12 cellular contexts compared by ENCODE assay signal in the genomic region with DNA sequence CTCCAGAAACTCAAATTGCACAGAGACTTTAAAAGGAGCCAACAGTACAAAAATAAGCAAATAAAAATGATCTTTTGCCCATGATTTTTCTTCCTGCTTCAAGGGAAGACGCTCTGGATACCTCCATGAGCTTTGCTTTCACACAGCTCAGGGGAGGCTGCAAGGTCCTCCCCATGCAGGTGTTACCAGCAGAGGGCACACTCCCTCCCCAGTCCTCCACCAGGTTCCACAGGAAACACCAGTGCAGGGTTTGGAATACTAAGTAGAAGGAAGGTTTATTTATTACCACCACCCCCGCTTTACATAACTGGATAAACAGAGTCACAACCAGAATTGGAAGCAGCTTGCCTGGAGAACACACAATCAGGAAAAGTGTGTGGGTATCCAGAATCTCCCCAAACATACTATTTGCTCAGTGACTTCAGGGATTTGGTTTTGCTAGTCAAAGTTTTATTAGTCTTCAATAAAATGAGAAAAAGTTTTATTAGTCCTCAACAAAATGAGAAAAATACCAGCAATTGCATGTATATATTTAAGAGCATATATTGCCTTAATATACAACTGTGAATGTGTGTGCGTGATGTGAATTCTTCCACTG. TPM values are rescaled to one million over a fixed set of nuclear protein-coding genes. Genes with fewer than 3 reads are reported as not detected.
DNase-seq lines count a peak whose midpoint lies in the region; ATAC-seq and TF ChIP-seq lines count a peak whose summit lies in the region.
"Had no signal": no experiment of that assay in that cellular context is flagged by ENCODE, and none has a peak within 500 bp of the region (broad histone marks: within the 10 kb centered on the region; RNA-seq: fewer than 3 reads in every experiment).

No MANE protein-coding gene starts in this region.

- H3K4me3 Mint-ChIP-seq in activated CD4-positive, alpha-beta T cell treated with anti-CD3 and anti-CD28 coated beads, Interleukin-2, amount 10 ng/mL, durations not matched to agents 7 days and 5 days: no peak overlapping the region
- H3K4me3 Mint-ChIP-seq in activated T-helper 17 cell treated with anti-CD3 and anti-CD28 coated beads, Interleukin-2, amount 50 U/mL, for 72 hours: no peak overlapping the region
- H3K4me3 Mint-ChIP-seq in activated CD8-positive, alpha-beta memory T cell treated with anti-CD3 and anti-CD28 coated beads, Interleukin-2, amount 10 ng/mL, durations not matched to agents 7 days and 5 days: no peak overlapping the region

- peaks cover 17% of the 10 kb centered on the region for H3K27me3 Mint-ChIP-seq in activated CD4-positive, alpha-beta T cell treated with anti-CD3 and anti-CD28 coated beads, Interleukin-2, amount 10 ng/mL, durations not matched to agents 7 days and 5 days
- H3K27me3 Mint-ChIP-seq in activated T-helper 17 cell treated with anti-CD3 and anti-CD28 coated beads, Interleukin-2, amount 50 U/mL, for 72 hours: peaks cover 17% of the 10 kb centered on the region
- H3K27me3 Mint-ChIP-seq in activated CD8-positive, alpha-beta memory T cell treated with anti-CD3 and anti-CD28 coated beads, Interleukin-2, amount 10 ng/mL, durations not matched to agents 7 days and 5 days: peaks cover 4% of the 10 kb centered on the region

- no peak overlapping the region for H2AFZ ChIP-seq in smooth muscle cell (ENCODE audit: low read depth)

- no peaks in the 10 kb centered on the region for H3K27me3 ChIP-seq in smooth muscle cell (ENCODE audit: low read depth)
- H3K27me3 ChIP-seq: pancreas, SJSA1 had no signal

- H3K9ac ChIP-seq in smooth muscle cell (ENCODE audit: low read depth): no peak overlapping the region

- no peaks in the 10 kb centered on the region for H3K79me2 ChIP-seq in smooth muscle cell (ENCODE audit: low read depth)

- H3K4me2 ChIP-seq in smooth muscle cell: no peak overlapping the region

- POLR2A ChIA-PET in activated CD4-positive, alpha-beta T cell treated with anti-CD3 and anti-CD28 coated beads, Interleukin-2, amount 10 ng/mL, durations not matched to agents 7 days and 5 days (lab: Charles Lee): no interaction called here

- no peaks in the 10 kb centered on the region for H3K9me3 ChIP-seq in smooth muscle cell (replicated peaks; ENCODE audit: low read depth)
- H3K9me3 ChIP-seq: pancreas, SJSA1 had no signal

- no peaks in the 10 kb centered on the region for H3K4me1 Mint-ChIP-seq in activated CD4-positive, alpha-beta T cell treated with anti-CD3 and anti-CD28 coated beads, Interleukin-2, amount 10 ng/mL, durations not matched to agents 7 days and 5 days
- H3K4me1 Mint-ChIP-seq in activated T-helper 17 cell treated with anti-CD3 and anti-CD28 coated beads, Interleukin-2, amount 50 U/mL, for 72 hours: no peaks in the 10 kb centered on the region
- H3K4me1 Mint-ChIP-seq in activated CD8-positive, alpha-beta memory T cell treated with anti-CD3 and anti-CD28 coated beads, Interleukin-2, amount 10 ng/mL, durations not matched to agents 7 days and 5 days: no peaks in the 10 kb centered on the region

- no peaks in the 10 kb centered on the region for H4K20me1 ChIP-seq in smooth muscle cell (ENCODE audit: low read depth)

- H3K27ac Mint-ChIP-seq in activated CD4-positive, alpha-beta T cell treated with anti-CD3 and anti-CD28 coated beads, Interleukin-2, amount 10 ng/mL, durations not matched to agents 7 days and 5 days: no peak overlapping the region
- H3K27ac Mint-ChIP-seq in activated T-helper 17 cell treated with anti-CD3 and anti-CD28 coated beads, Interleukin-2, amount 50 U/mL, for 72 hours: no peak overlapping the region
- no peak overlapping the region for H3K27ac Mint-ChIP-seq in activated CD8-positive, alpha-beta memory T cell treated with anti-CD3 and anti-CD28 coated beads, Interleukin-2, amount 10 ng/mL, durations not matched to agents 7 days and 5 days

- no peaks in the 10 kb centered on the region for H3K36me3 Mint-ChIP-seq in activated CD4-positive, alpha-beta T cell treated with anti-CD3 and anti-CD28 coated beads, Interleukin-2, amount 10 ng/mL, durations not matched to agents 7 days and 5 days (ENCODE audit: low read depth)
- H3K36me3 Mint-ChIP-seq in activated T-helper 17 cell treated with anti-CD3 and anti-CD28 coated beads, Interleukin-2, amount 50 U/mL, for 72 hours (ENCODE audit: low read depth): no peaks in the 10 kb centered on the region
- no peaks in the 10 kb centered on the region for H3K36me3 Mint-ChIP-seq in activated CD8-positive, alpha-beta memory T cell treated with anti-CD3 and anti-CD28 coated beads, Interleukin-2, amount 10 ng/mL, durations not matched to agents 7 days and 5 days

- TF ChIP-seq CTCF in epithelial cell of esophagus (IDR thresholded peaks at IDR 0.05; ENCODE audit: insufficient read depth, low read depth, low read length, missing control alignments) (peak; percentile 58), smooth muscle cell (IDR thresholded peaks at IDR 0.05; ENCODE audit: borderline replicate concordance, insufficient read depth, poor library complexity, severe bottlenecking) (peak; percentile 35)

- no peaks in the 10 kb centered on the region for H3K36me3 ChIP-seq in smooth muscle cell (ENCODE audit: low read depth)
- H3K36me3 ChIP-seq: pancreas, SJSA1 had no signal

- no peak for ATAC-seq in activated T-helper 17 cell treated with anti-CD3 and anti-CD28 coated beads, Interleukin-2, amount 50 U/mL, for 72 hours (replicated peaks)
- ATAC-seq in left lobe of liver: no peak
- no peak for ATAC-seq in activated CD8-positive, alpha-beta memory T cell treated with anti-CD3 and anti-CD28 coated beads, Interleukin-2, amount 10 ng/mL, durations not matched to agents 7 days and 5 days

- H3K4me1 ChIP-seq in smooth muscle cell (ENCODE audit: low read depth): no peaks in the 10 kb centered on the region
- H3K4me1 ChIP-seq: SJSA1 had no signal

- 57% methylated on average over 3 of the region's 3 CpGs for WGBS in smooth muscle cell (ENCODE audit: low lambda C conversion rate)

- H3K27ac ChIP-seq in smooth muscle cell (ENCODE audit: low read depth): no peak overlapping the region
- H3K27ac ChIP-seq: SJSA1 had no signal

- H3F3A ChIP-seq in smooth muscle cell (ENCODE audit: low read depth): no peaks in the 10 kb centered on the region

- H3K4me3 ChIP-seq in epithelial cell of esophagus (ENCODE audit: low read length) (no peak overlapping the region), smooth muscle cell (no peak overlapping the region)
- H3K4me3 ChIP-seq: pancreas, SJSA1 had no signal

- H3K9me3 Mint-ChIP-seq in activated CD4-positive, alpha-beta T cell treated with anti-CD3 and anti-CD28 coated beads, Interleukin-2, amount 10 ng/mL, durations not matched to agents 7 days and 5 days: no peaks in the 10 kb centered on the region
- H3K9me3 Mint-ChIP-seq in activated T-helper 17 cell treated with anti-CD3 and anti-CD28 coated beads, Interleukin-2, amount 50 U/mL, for 72 hours: no peaks in the 10 kb centered on the region
- H3K9me3 Mint-ChIP-seq in activated CD8-positive, alpha-beta memory T cell treated with anti-CD3 and anti-CD28 coated beads, Interleukin-2, amount 10 ng/mL, durations not matched to agents 7 days and 5 days (ENCODE audit: low read depth): no peaks in the 10 kb centered on the region

- DNase-seq in activated CD4-positive, alpha-beta T cell treated with anti-CD3 and anti-CD28 coated beads, Interleukin-2, amount 10 ng/mL, durations not matched to agents 7 days and 5 days: peak; percentile 6
- DNase-seq in activated CD4-positive, alpha-beta T cell treated with anti-CD3 and anti-CD28 coated beads, Interleukin-2, amount 50 U/mL, for 4 hours: no peak
- DNase-seq in NCI-H69 (lab: John Stamatoyannopoulos, UW): peak; percentile 7
- peak; percentile 35 for DNase-seq in epithelial cell of esophagus (ENCODE audit: low read depth)
- no peak for DNase-seq in smooth muscle cell (lab: John Stamatoyannopoulos, UW; ENCODE audit: unreplicated experiment)
- no peak for DNase-seq in left lobe of liver (ENCODE audit: low spot score)
- no peak for DNase-seq in activated CD8-positive, alpha-beta memory T cell treated with anti-CD3 and anti-CD28 coated beads, Interleukin-2, amount 10 ng/mL, durations not matched to agents 7 days and 5 days
- DNase-seq: activated naive CD4-positive, alpha-beta T cell had no signal

- CTCF ChIA-PET in activated CD4-positive, alpha-beta T cell treated with anti-CD3 and anti-CD28 coated beads, Interleukin-2, amount 10 ng/mL, durations not matched to agents 7 days and 5 days (lab: Charles Lee): interaction anchor here (0.6 to 0.7 kb wide), 2 partner anchors 123 to 264 kb away, joined by 3 to 4 read pairs; no protein-coding TSS in a partner anchor
- CTCF ChIA-PET in activated CD8-positive, alpha-beta memory T cell treated with anti-CD3 and anti-CD28 coated beads, Interleukin-2, amount 10 ng/mL, durations not matched to agents 7 days and 5 days (lab: Charles Lee): interaction anchor here (1.6 kb wide), 1 partner anchor 133 kb away, joined by 3 read pairs; no protein-coding TSS in a partner anchor

RNA-seq across cellular contexts. Expression of gene HSD3B1, which starts 37.3 kb away (rescaled TPM):
- not detected for total RNA-seq in activated CD4-positive, alpha-beta T cell treated with anti-CD3 and anti-CD28 coated beads, Interleukin-2, amount 10 ng/mL, durations not matched to agents 7 days and 5 days
- 1.7 and 2.9 TPM in 2 replicates for total RNA-seq in smooth muscle cell
- polyA plus RNA-seq in smooth muscle cell: 1.8 and 4.8 TPM in 2 replicates
- total RNA-seq in activated T-helper 17 cell treated with anti-CD3 and anti-CD28 coated beads, Interleukin-2, amount 50 U/mL, for 72 hours: not detected
- total RNA-seq in left lobe of liver: not detected
- total RNA-seq in activated CD8-positive, alpha-beta memory T cell treated with anti-CD3 and anti-CD28 coated beads, Interleukin-2, amount 10 ng/mL, durations not matched to agents 7 days and 5 days: not detected
- total RNA-seq: fibroblast of lung, pancreas, SJSA1 had no signal
- polyA plus RNA-seq: fibroblast of lung, pancreas had no signal

Comparison
In these comparisons a context has a peak if more than half of its experiments do, and no peak if none do; other contexts are left out.
1. DNase-seq: peak in activated CD4-positive, alpha-beta T cell treated with anti-CD3 and anti-CD28 coated beads, Interleukin-2, amount 10 ng/mL, durations not matched to agents 7 days and 5 days (single experiment), NCI-H69 (single experiment) and epithelial cell of esophagus (single experiment); none in activated CD4-positive, alpha-beta T cell treated with anti-CD3 and anti-CD28 coated beads, Interleukin-2, amount 50 U/mL, for 4 hours (0 of 2), smooth muscle cell (single experiment), left lobe of liver (single experiment) and activated CD8-positive, alpha-beta memory T cell treated with anti-CD3 and anti-CD28 coated beads, Interleukin-2, amount 10 ng/mL, durations not matched to agents 7 days and 5 days (single experiment).